In genomic region chr4:1976416-1977352, GRCh38 we compare ENCODE assay signal across 26 cellular contexts. TPM values are rescaled to one million over a fixed set of nuclear protein-coding genes. Genes with fewer than 3 reads are reported as not detected.
DNase-seq lines count a peak whose midpoint lies in the region; TF ChIP-seq lines count a peak whose summit lies in the region.
"Had no signal": no experiment of that assay in that cellular context is flagged by ENCODE, and none has a peak within 500 bp of the region (broad histone marks: within the 10 kb centered on the region; RNA-seq: fewer than 3 reads in every experiment).

No MANE protein-coding gene starts in this region.

- H3K27me3 Mint-ChIP-seq in CD14-positive monocyte (ENCODE audit: low read depth in 3 of 3), result peaks cover 0 to 2% (median 0%) of the 10 kb centered on the region in 3 donors
- peaks cover 5% of the 10 kb centered on the region for H3K27me3 Mint-ChIP-seq in endothelial cell (ENCODE audit: unreplicated experiment)
- H3K27me3 Mint-ChIP-seq in progenitor cell of endocrine pancreas, result no peaks in the 10 kb centered on the region
- H3K27me3 Mint-ChIP-seq: activated CD4-positive, alpha-beta T cell treated with anti-CD3 and anti-CD28 coated beads for 36 hours; activated CD8-positive, alpha-beta T cell treated with anti-CD3 and anti-CD28 coated beads for 36 hours; brain; IgD-negative memory B cell had no signal

- no peaks in the 10 kb centered on the region for H3K9me3 ChIP-seq in WERI-Rb-1 (ENCODE audit: severe bottlenecking)
- H3K9me3 ChIP-seq: gastroesophageal sphincter, stomach, tibial artery had no signal

- no peak overlapping the region for H3K27ac ChIP-seq in WERI-Rb-1
- H3K27ac ChIP-seq: gastroesophageal sphincter, hepatocyte, neural progenitor cell, parathyroid adenoma, tibial artery had no signal

- DNase-seq in CD14-positive monocyte (ENCODE audit: low spot score) (peak; percentile 29), H7 (peak; percentile 41), endothelial cell (ENCODE audit: low spot score) (no peak), progenitor cell of endocrine pancreas (ENCODE audit: low spot score, unreplicated experiment) (no peak), WERI-Rb-1 (no peak), NCI-H1105 (lab: John Stamatoyannopoulos, UW) (no peak)
- DNase-seq in stimulated activated naive CD4-positive, alpha-beta T cell (lab: John Stamatoyannopoulos, UW), result no peak
- DNase-seq: activated CD4-positive, alpha-beta T cell treated with anti-CD3 and anti-CD28 coated beads for 36 hours; activated CD8-positive, alpha-beta T cell treated with anti-CD3 and anti-CD28 coated beads for 36 hours; activated gamma-delta T cell treated with Interleukin-2 at 50 U/mL for 16 hours; activated T-cell treated with anti-CD3 and anti-CD28 coated beads, Interleukin-2, amount 50 U/mL, for 1 hour; DMS53; mammary epithelial cell; NCI-H1694; NCI-H446; NCI-H748 treated with DMSO at 0.1 percent for 48 hours; right cardiac atrium; SHP77; stomach; tibial artery had no signal

- H3K4me3 Mint-ChIP-seq in CD14-positive monocyte, result no peak overlapping the region
- no peak overlapping the region for H3K4me3 Mint-ChIP-seq in endothelial cell (ENCODE audit: unreplicated experiment)
- no peak overlapping the region for H3K4me3 Mint-ChIP-seq in progenitor cell of endocrine pancreas (ENCODE audit: low read depth)
- H3K4me3 Mint-ChIP-seq: activated CD4-positive, alpha-beta T cell treated with anti-CD3 and anti-CD28 coated beads for 36 hours; activated CD8-positive, alpha-beta T cell treated with anti-CD3 and anti-CD28 coated beads for 36 hours; brain; IgD-negative memory B cell; neural progenitor cell had no signal

- H3K27me3 ChIP-seq in H7 (ENCODE audit: control insufficient read depth, insufficient read depth, low read length), result no peaks in the 10 kb centered on the region
- H3K27me3 ChIP-seq in WERI-Rb-1 (ENCODE audit: insufficient read depth, low read depth, severe bottlenecking), result no peaks in the 10 kb centered on the region
- H3K27me3 ChIP-seq: gastroesophageal sphincter, hepatocyte, neural progenitor cell, stomach, tibial artery had no signal

- H3K36me3 ChIP-seq in H7 (replicated peaks; ENCODE audit: control insufficient read depth, insufficient read depth, low read length) (peaks cover 31% of the 10 kb centered on the region), WERI-Rb-1 (peaks cover 99% of the 10 kb centered on the region)
- H3K36me3 ChIP-seq: neural progenitor cell had no signal

- TF ChIP-seq CTCF in CD14-positive monocyte (IDR thresholded peaks at IDR 0.05) (no peak), endothelial cell (IDR thresholded peaks at IDR 0.05; ENCODE audit: unreplicated experiment) (no peak), progenitor cell of endocrine pancreas (IDR thresholded peaks at IDR 0.05; ENCODE audit: unreplicated experiment) (no peak), WERI-Rb-1 (IDR thresholded peaks at IDR 0.05; ENCODE audit: low read depth, low read length) (no peak)

- H3K4me1 Mint-ChIP-seq in CD14-positive monocyte (no peaks in the 10 kb centered on the region), endothelial cell (ENCODE audit: unreplicated experiment) (no peaks in the 10 kb centered on the region), progenitor cell of endocrine pancreas (ENCODE audit: low read depth) (no peaks in the 10 kb centered on the region)
- H3K4me1 Mint-ChIP-seq: activated CD4-positive, alpha-beta T cell treated with anti-CD3 and anti-CD28 coated beads for 36 hours; neural progenitor cell had no signal

- H3K27ac Mint-ChIP-seq in CD14-positive monocyte (peak overlapping the region in 1 of 7 donors; percentile 56), endothelial cell (ENCODE audit: unreplicated experiment) (peak overlapping the region; percentile 10), progenitor cell of endocrine pancreas (peak overlapping the region; percentile 55)
- H3K27ac Mint-ChIP-seq: activated CD4-positive, alpha-beta T cell treated with anti-CD3 and anti-CD28 coated beads for 36 hours; activated CD8-positive, alpha-beta T cell treated with anti-CD3 and anti-CD28 coated beads for 36 hours; neural progenitor cell had no signal

- peaks cover 80 to 96% of the 10 kb centered on the region in 2 donors for H3K36me3 Mint-ChIP-seq in CD14-positive monocyte
- H3K36me3 Mint-ChIP-seq in endothelial cell (ENCODE audit: low read depth, unreplicated experiment), result peaks cover 25% of the 10 kb centered on the region
- peaks cover 39% of the 10 kb centered on the region for H3K36me3 Mint-ChIP-seq in progenitor cell of endocrine pancreas (ENCODE audit: insufficient read depth)

- peaks cover 0 to 3% (median 0%) of the 10 kb centered on the region in 7 donors for H3K9me3 Mint-ChIP-seq in CD14-positive monocyte
- H3K9me3 Mint-ChIP-seq in endothelial cell (ENCODE audit: unreplicated experiment), result no peaks in the 10 kb centered on the region
- H3K9me3 Mint-ChIP-seq in progenitor cell of endocrine pancreas (ENCODE audit: low read depth), result no peaks in the 10 kb centered on the region
- H3K9me3 Mint-ChIP-seq: activated CD8-positive, alpha-beta T cell treated with anti-CD3 and anti-CD28 coated beads for 36 hours; brain; IgD-negative memory B cell; neural progenitor cell had no signal

- H3K4me3 ChIP-seq in H7 (ENCODE audit: insufficient read depth, low read depth, low read length) (no peak overlapping the region), WERI-Rb-1 (ENCODE audit: low read depth, low read length) (no peak overlapping the region)
- H3K4me3 ChIP-seq: gastroesophageal sphincter, hepatocyte, neural progenitor cell, stomach, tibial artery had no signal

- intact Hi-C loops in CD14-positive monocyte (cut with micrococcal nuclease), result no loop called here

RNA-seq across cellular contexts. Expression of gene NELFA, which starts 32.1 kb away (rescaled TPM):
- 10 to 100 TPM; 10.0 to 10.5 TPM for polyA plus RNA-seq in CD14-positive monocyte
- 61.2 and 70.4 TPM in 2 replicates for total RNA-seq in H7 (2014; rRNA removed; shearing (Covaris generic))
- total RNA-seq in endothelial cell (ENCODE audit: unreplicated experiment) (30.2 TPM), progenitor cell of endocrine pancreas (52.5 and 54.2 TPM in 2 replicates)

Comparison
In these comparisons a context has a peak if more than half of its experiments do, and no peak if none do; other contexts are left out.
1. DNase-seq: peak in CD14-positive monocyte (single experiment) and H7 (single experiment); none in endothelial cell (single experiment), progenitor cell of endocrine pancreas (single experiment), WERI-Rb-1 (single experiment), stimulated activated naive CD4-positive, alpha-beta T cell (0 of 6) and NCI-H1105 (single experiment).